In the genomic region with DNA sequence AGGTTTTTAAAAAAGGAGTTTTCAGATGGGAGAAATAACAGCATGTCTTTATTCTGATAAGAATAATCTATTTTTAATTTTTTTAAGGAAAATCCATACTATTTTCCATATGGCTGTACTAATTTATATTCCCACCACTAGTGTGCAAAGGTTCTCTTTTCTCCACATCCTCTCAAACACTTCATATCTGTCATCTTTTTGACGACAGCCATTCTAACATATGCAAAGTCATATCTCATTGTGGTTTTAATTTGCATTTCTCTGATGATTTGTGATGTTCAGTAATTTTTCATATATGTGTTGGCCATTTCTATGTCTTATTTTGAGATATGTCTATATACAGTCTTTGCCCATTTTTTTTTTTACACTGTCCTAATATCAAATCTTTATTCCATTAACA, we compare ENCODE assay signal across 21 cellular contexts.
DNase-seq lines count a peak whose midpoint lies in the region; ATAC-seq and TF ChIP-seq lines count a peak whose summit lies in the region.
"Had no signal": no experiment of that assay in that cellular context is flagged by ENCODE, and none has a peak within 500 bp of the region (broad histone marks: within the 10 kb centered on the region; RNA-seq: fewer than 3 reads in every experiment).

No MANE protein-coding gene starts in this region.

- H3K9me2 ChIP-seq in SK-N-SH = no peaks in the 10 kb centered on the region

- H3K27me3 Mint-ChIP-seq in activated T-helper 17 cell treated with anti-CD3 and anti-CD28 coated beads, Interleukin-2, amount 50 U/mL, for 72 hours = no peaks in the 10 kb centered on the region
- H3K27me3 Mint-ChIP-seq: CD4-positive, alpha-beta T cell had no signal

- no peak overlapping the region for H3K4me3 ChIP-seq in SK-N-SH (ENCODE audit: low read depth in 2 of 2, low read length in 1 of 2)
- H3K4me3 ChIP-seq: A549, GM23248 had no signal

- CTCF ChIA-PET in SK-N-SH (lab: Yijun Ruan, JAX) = interaction anchor here (1.1 kb wide), 1 partner anchor 16 kb away, joined by 3 read pairs; no protein-coding TSS in a partner anchor

- no peak for TF ChIP-seq RAD21 in SK-N-SH (IDR thresholded peaks at IDR 0.05; ENCODE audit: low read length)

- H3K27me3 ChIP-seq in SK-N-SH (ENCODE audit: insufficient read depth) = no peaks in the 10 kb centered on the region

- ATAC-seq in SK-N-SH treated with all-trans-retinoic acid at 6 μM for 48 hours = no peak
- ATAC-seq in activated T-helper 17 cell treated with anti-CD3 and anti-CD28 coated beads, Interleukin-2, amount 50 U/mL, for 72 hours (replicated peaks) = peak; percentile 61
- ATAC-seq in stimulated activated effector memory CD8-positive, alpha-beta T cell treated with anti-CD3 and anti-CD28 coated beads, Interleukin-12 subunit alpha, Interleukin-12 subunit beta, amount 100 ng/mL, for 72 hours = peak; percentile 62
- ATAC-seq: A549, HCT116 had no signal

- no peak overlapping the region for H3K27ac Mint-ChIP-seq in activated T-helper 17 cell treated with anti-CD3 and anti-CD28 coated beads, Interleukin-2, amount 50 U/mL, for 72 hours
- no peak overlapping the region for H3K27ac Mint-ChIP-seq in stimulated activated effector memory CD8-positive, alpha-beta T cell treated with anti-CD3 and anti-CD28 coated beads, Interleukin-12 subunit alpha, Interleukin-12 subunit beta, amount 100 ng/mL, for 72 hours
- H3K27ac Mint-ChIP-seq: CD4-positive, alpha-beta T cell; HFFc6 had no signal

- no peaks in the 10 kb centered on the region for H4K20me1 ChIP-seq in SK-N-SH (ENCODE audit: insufficient read depth)

- no peak overlapping the region for H3K4me3 Mint-ChIP-seq in activated T-helper 17 cell treated with anti-CD3 and anti-CD28 coated beads, Interleukin-2, amount 50 U/mL, for 72 hours
- no peak overlapping the region for H3K4me3 Mint-ChIP-seq in stimulated activated effector memory CD8-positive, alpha-beta T cell treated with anti-CD3 and anti-CD28 coated beads, Interleukin-12 subunit alpha, Interleukin-12 subunit beta, amount 100 ng/mL, for 72 hours
- H3K4me3 Mint-ChIP-seq: CD4-positive, alpha-beta T cell; HFFc6 had no signal

- no peaks in the 10 kb centered on the region for H3K79me2 ChIP-seq in SK-N-SH (ENCODE audit: insufficient read depth)

- no peaks in the 10 kb centered on the region for H3F3A ChIP-seq in SK-N-SH (replicated peaks; ENCODE audit: insufficient read depth)

- DNase-seq in SK-N-SH (no peak), NAMALWA (ENCODE audit: low spot score) (peak; percentile 5), HUDEP-2 (lab: John Stamatoyannopoulos, UW; ENCODE audit: unreplicated experiment in 76 of 76) (no peak)
- no peak for DNase-seq in stimulated activated effector memory CD8-positive, alpha-beta T cell treated with anti-CD3 and anti-CD28 coated beads, Interleukin-12 subunit alpha, Interleukin-12 subunit beta, amount 100 ng/mL, for 72 hours (ENCODE audit: low spot score in 2 of 2)
- no peak for DNase-seq in stimulated activated CD4-positive, alpha-beta T cell treated with anti-CD3 and anti-CD28 coated beads, Interleukin-12 subunit alpha, Interleukin-12 subunit beta, amount 100 ng/mL, for 4 hours
- DNase-seq: AML-193; Caco-2; CD4-positive, alpha-beta T cell; DMS153; DMS79; GDM1; GM23248; H7; HFFc6 had no signal

- peaks cover 25% of the 10 kb centered on the region for H3K4me1 Mint-ChIP-seq in activated T-helper 17 cell treated with anti-CD3 and anti-CD28 coated beads, Interleukin-2, amount 50 U/mL, for 72 hours
- peaks cover 9% of the 10 kb centered on the region for H3K4me1 Mint-ChIP-seq in stimulated activated effector memory CD8-positive, alpha-beta T cell treated with anti-CD3 and anti-CD28 coated beads, Interleukin-12 subunit alpha, Interleukin-12 subunit beta, amount 100 ng/mL, for 72 hours

- H3K36me3 Mint-ChIP-seq in activated T-helper 17 cell treated with anti-CD3 and anti-CD28 coated beads, Interleukin-2, amount 50 U/mL, for 72 hours (ENCODE audit: low read depth) = no peaks in the 10 kb centered on the region
- no peaks in the 10 kb centered on the region for H3K36me3 Mint-ChIP-seq in stimulated activated effector memory CD8-positive, alpha-beta T cell treated with anti-CD3 and anti-CD28 coated beads, Interleukin-12 subunit alpha, Interleukin-12 subunit beta, amount 100 ng/mL, for 72 hours

- no peak for TF ChIP-seq EP300 in SK-N-SH (IDR thresholded peaks at IDR 0.05; ENCODE audit: borderline replicate concordance in 1 of 2, low read depth in 1 of 2, low read length in 1 of 2)

- H2AFZ ChIP-seq in SK-N-SH (ENCODE audit: low read depth) = no peak overlapping the region
- H2AFZ ChIP-seq: GM23248 had no signal

- no peak overlapping the region for H3K27ac ChIP-seq in SK-N-SH (ENCODE audit: low read depth in 2 of 2, low read length in 1 of 2)
- H3K27ac ChIP-seq: 22Rv1, A549, C4-2B, GM23248, HL-60 had no signal

- no peak overlapping the region for H3K4me2 ChIP-seq in SK-N-SH
- H3K4me2 ChIP-seq: A549 had no signal

- WGBS in SK-N-SH (ENCODE audit: low lambda C conversion rate) = 97% methylated on average over 1 of the region's 1 CpG

- H3K9ac ChIP-seq in SK-N-SH = no peak overlapping the region
- H3K9ac ChIP-seq: GM23248 had no signal

- no peaks in the 10 kb centered on the region; a peak in 1 of 4 replicates for H3K4me1 ChIP-seq in SK-N-SH (ENCODE audit: control insufficient read depth in 1 of 2, insufficient read depth in 2 of 2, low read depth in 1 of 2, low read length in 1 of 2)
- H3K4me1 ChIP-seq: Caco-2 had no signal

- no peaks in the 10 kb centered on the region for H3K36me3 ChIP-seq in SK-N-SH (replicated peaks in 1 of 2; ENCODE audit: control insufficient read depth in 1 of 2, insufficient read depth in 2 of 2, low read length in 1 of 2)

- POLR2A ChIA-PET in SK-N-SH (lab: Yijun Ruan, JAX) = no interaction called here

- no peaks in the 10 kb centered on the region for H3K9me3 Mint-ChIP-seq in activated T-helper 17 cell treated with anti-CD3 and anti-CD28 coated beads, Interleukin-2, amount 50 U/mL, for 72 hours
- H3K9me3 Mint-ChIP-seq in stimulated activated effector memory CD8-positive, alpha-beta T cell treated with anti-CD3 and anti-CD28 coated beads, Interleukin-12 subunit alpha, Interleukin-12 subunit beta, amount 100 ng/mL, for 72 hours = no peaks in the 10 kb centered on the region
- H3K9me3 Mint-ChIP-seq: CD4-positive, alpha-beta T cell; HFFc6 had no signal

- no peaks in the 10 kb centered on the region for H3K9me3 ChIP-seq in SK-N-SH
- H3K9me3 ChIP-seq: A549, Caco-2 had no signal

- no peak for TF ChIP-seq CTCF in SK-N-SH (IDR thresholded peaks at IDR 0.05)

TF ChIP-seq in SK-N-SH treated with all-trans-retinoic acid at 6 μM for 48 hours, 23 proteins besides CTCF, POLR2A, EP300 and RAD21:
- TF ChIP-seq ZFP30 (CRISPR knock-in tag; IDR thresholded peaks at IDR 0.05) (peak; percentile 63; the same call in 1 of the 2 replicates), ESRRG (CRISPR knock-in tag; IDR thresholded peaks at IDR 0.05) (no peak), ARNTL (CRISPR knock-in tag; IDR thresholded peaks at IDR 0.05; ENCODE audit: borderline replicate concordance, low read depth) (no peak), PPARA (CRISPR knock-in tag; IDR thresholded peaks at IDR 0.05; ENCODE audit: borderline replicate concordance) (no peak), ZNF8 (CRISPR knock-in tag; IDR thresholded peaks at IDR 0.05) (no peak), ZFP3 (CRISPR knock-in tag; IDR thresholded peaks at IDR 0.05) (no peak), TOX (CRISPR knock-in tag; IDR thresholded peaks at IDR 0.05; ENCODE audit: borderline replicate concordance) (no peak)

TF ChIP-seq in SK-N-SH, 30 proteins besides CTCF, POLR2A, EP300 and RAD21 (continues in another document):
- TF ChIP-seq USF1 (IDR thresholded peaks at IDR 0.05; ENCODE audit: borderline replicate concordance, low read depth) (no peak), FOXM1 (IDR thresholded peaks at IDR 0.05; ENCODE audit: low read depth) (no peak), FOSL2 (IDR thresholded peaks at IDR 0.05; ENCODE audit: borderline replicate concordance, low read depth) (no peak), REST (IDR thresholded peaks at IDR 0.05; ENCODE audit: low read depth, low read length) (no peak), MEF2A (IDR thresholded peaks at IDR 0.05; ENCODE audit: borderline replicate concordance, low read depth) (no peak), RFX5 (IDR thresholded peaks at IDR 0.05; ENCODE audit: low read length) (no peak), TAF1 (IDR thresholded peaks at IDR 0.05; ENCODE audit: borderline replicate concordance, low read depth, low read length) (no peak)
